Comparison of ENCODE assay signal across 33 cellular contexts in genomic region chr13:71977028-71977427, GRCh38.
"Had no signal": no experiment of that assay in that cellular context is flagged by ENCODE, and none has a peak within 500 bp of the region (broad histone marks: within the 10 kb centered on the region; RNA-seq: fewer than 3 reads in every experiment).

No MANE protein-coding gene starts in this region.

- H3K4me3 ChIP-seq: adrenal gland, ascending aorta, body of pancreas, breast epithelium, cardiac muscle cell had no signal

- FAIRE-seq: astrocyte, bronchial epithelial cell had no signal

- DNase-seq: activated effector memory CD4-positive, alpha-beta T cell treated with anti-CD3 and anti-CD28 coated beads, Interleukin-2, amount 50 U/mL, for 16 hours; activated effector memory CD4-positive, alpha-beta T cell treated with Interleukin-2 at 50 U/mL for 16 hours; activated gamma-delta T cell; activated gamma-delta T cell treated with Interleukin-2 at 50 U/mL for 16 hours; activated naive CD4-positive, alpha-beta T cell; activated naive CD4-positive, alpha-beta T cell treated with anti-CD3 and anti-CD28 coated beads for 36 hours; activated naive CD4-positive, alpha-beta T cell treated with anti-CD3 and anti-CD28 coated beads, Interleukin-2, amount 10 ng/mL, durations not matched to agents 7 days and 5 days; activated naive CD4-positive, alpha-beta T cell treated with anti-CD3 and anti-CD28 coated beads, Interleukin-2, amount 50 U/mL, for 16 hours; activated naive CD4-positive, alpha-beta T cell treated with Interleukin-2 at 50 U/mL for 16 hours; activated naive CD8-positive, alpha-beta T cell treated with anti-CD3 and anti-CD28 coated beads for 36 hours; activated naive CD8-positive, alpha-beta T cell treated with anti-CD3 and anti-CD28 coated beads, Interleukin-2, amount 10 ng/mL, durations not matched to agents 7 days and 5 days; activated naive CD8-positive, alpha-beta T cell treated with anti-CD3 and anti-CD28 coated beads, Interleukin-2, amount 50 U/mL, for 24 hours; activated T-cell treated with anti-CD3 and anti-CD28 coated beads, Interleukin-2, amount 50 U/mL, for 24 hours; activated T-cell treated with anti-CD3 and anti-CD28 coated beads, Interleukin-2, amount 50 U/mL, for 4 hours; activated T-cell treated with anti-CD3 and anti-CD28 coated beads, Interleukin-2, amount 50 U/mL, for 48 hours; activated T-cell treated with anti-CD3 and anti-CD28 coated beads, Interleukin-2, amount 50 U/mL, for 72 hours; adrenal gland; amniotic stem cell; amygdala; anterior cingulate cortex; aorta; body of pancreas; brain microvascular endothelial cell; caudate nucleus; central memory CD4-positive, alpha-beta T cell; cerebellar nuclear complex had no signal

- H3K27ac ChIP-seq: adrenal gland, ascending aorta, body of pancreas, brain microvascular endothelial cell, breast epithelium, cardiac muscle cell had no signal

- ATAC-seq: activated naive CD4-positive, alpha-beta T cell treated with anti-CD3 and anti-CD28 coated beads, Interleukin-2, amount 50 U/mL, for 72 hours; activated naive CD8-positive, alpha-beta T cell treated with anti-CD3 and anti-CD28 coated beads, Interleukin-2, amount 50 U/mL, for 24 hours; activated T-cell treated with anti-CD3 and anti-CD28 coated beads, Interleukin-2, amount 50 U/mL, for 4 hours; activated T-cell treated with anti-CD3 and anti-CD28 coated beads, Interleukin-2, amount 50 U/mL, for 72 hours; activated T-helper 17 cell treated with anti-CD3 and anti-CD28 coated beads, Interleukin-2, amount 50 U/mL, for 72 hours; body of pancreas had no signal

- H3K9me3 ChIP-seq: adrenal gland, ascending aorta, body of pancreas had no signal

- H3K4me1 ChIP-seq: adrenal gland, ascending aorta, body of pancreas, breast epithelium had no signal

- H3K27me3 ChIP-seq: adrenal gland, ascending aorta, body of pancreas, brain microvascular endothelial cell, breast epithelium, cardiac muscle cell had no signal

- H3K36me3 ChIP-seq: adrenal gland, ascending aorta, brain microvascular endothelial cell, breast epithelium, cardiac muscle cell had no signal
